9 cellular contexts compared by ENCODE assay signal in the genomic region with DNA sequence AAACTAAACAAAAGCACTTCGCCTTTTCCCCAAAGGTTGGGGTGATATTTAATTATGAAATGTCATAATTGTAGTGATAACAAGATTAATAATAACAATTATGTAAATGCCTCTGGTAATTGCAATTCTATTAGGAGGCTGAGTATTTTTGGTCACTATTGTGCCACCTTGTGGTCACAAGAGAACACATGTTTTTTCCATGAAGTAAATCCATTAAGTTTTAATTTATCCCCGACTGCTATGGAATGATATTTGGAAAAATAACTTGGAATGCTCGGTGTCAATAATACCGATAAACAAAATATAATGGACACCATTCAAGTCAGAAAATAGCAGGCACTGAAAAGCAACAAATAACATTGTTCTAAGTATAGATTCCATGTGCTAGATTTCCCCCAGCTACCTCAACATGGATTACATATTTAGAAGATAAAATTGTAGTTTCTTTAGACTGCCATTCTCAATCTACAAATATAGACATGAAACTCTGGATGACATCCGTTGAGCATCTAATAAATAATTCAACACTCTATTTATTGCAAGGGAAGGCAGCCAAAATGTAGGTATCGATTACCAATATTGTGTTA. TPM values are rescaled to one million over a fixed set of nuclear protein-coding genes. Genes with fewer than 3 reads are reported as not detected.
DNase-seq lines count a peak whose midpoint lies in the region; ATAC-seq and TF ChIP-seq lines count a peak whose summit lies in the region.
"Had no signal": no experiment of that assay in that cellular context is flagged by ENCODE, and none has a peak within 500 bp of the region (broad histone marks: within the 10 kb centered on the region; RNA-seq: fewer than 3 reads in every experiment).

No MANE protein-coding gene starts in this region.

- H3K4me1 ChIP-seq in neutrophil (ENCODE audit: control insufficient read depth in 1 of 2, insufficient read depth in 1 of 2, low read depth in 1 of 2, low read length in 1 of 2): no peaks in the 10 kb centered on the region

- ATAC-seq in HG03460 (IDR thresholded peaks at IDR 0.05; ENCODE audit: unreplicated experiment): no peak
- ATAC-seq in HG03439 (IDR thresholded peaks at IDR 0.05; ENCODE audit: unreplicated experiment): no peak

- no peaks in the 10 kb centered on the region for H3K36me3 Mint-ChIP-seq in activated CD4-positive, alpha-beta memory T cell treated with anti-CD3 and anti-CD28 coated beads, Interleukin-2, amount 10 ng/mL, durations not matched to agents 7 days and 5 days (ENCODE audit: low read depth)

- H3K9me3 Mint-ChIP-seq in activated CD4-positive, alpha-beta memory T cell treated with anti-CD3 and anti-CD28 coated beads, Interleukin-2, amount 10 ng/mL, durations not matched to agents 7 days and 5 days: no peaks in the 10 kb centered on the region
- H3K9me3 Mint-ChIP-seq: T-helper 1 cell treated with Interleukin-12 subunit alpha and Interleukin-12 subunit beta and Interleukin-4 antibody, amounts not matched to agents 30 μg/mL and 1 μg/mL, for 36 hours had no signal

- H3K36me3 ChIP-seq in neutrophil: no peaks in the 10 kb centered on the region
- no peaks in the 10 kb centered on the region for H3K36me3 ChIP-seq in MG63

- H3K4me3 ChIP-seq in choroid plexus epithelial cell (ENCODE audit: low read depth, low read length) (no peak overlapping the region), neutrophil (ENCODE audit: low read depth in 1 of 2, low read length in 1 of 2) (no peak overlapping the region), MG63 (no peak overlapping the region)

- H3K27me3 ChIP-seq in neutrophil: no peaks in the 10 kb centered on the region
- H3K27me3 ChIP-seq in MG63: no peaks in the 10 kb centered on the region

- H3K4me3 Mint-ChIP-seq in activated CD4-positive, alpha-beta memory T cell treated with anti-CD3 and anti-CD28 coated beads, Interleukin-2, amount 10 ng/mL, durations not matched to agents 7 days and 5 days: no peak overlapping the region
- H3K4me3 Mint-ChIP-seq: T-helper 1 cell treated with Interleukin-12 subunit alpha and Interleukin-12 subunit beta and Interleukin-4 antibody, amounts not matched to agents 30 μg/mL and 1 μg/mL, for 36 hours had no signal

- DNase-seq in EH (ENCODE audit: low read depth): peak; percentile 55
- peak; percentile 41 for DNase-seq in LHCN-M2 (ENCODE audit: low read depth)
- DNase-seq in choroid plexus epithelial cell (ENCODE audit: low read depth): peak; percentile 67
- DNase-seq in activated CD4-positive, alpha-beta memory T cell treated with anti-CD3 and anti-CD28 coated beads, Interleukin-2, amount 10 ng/mL, durations not matched to agents 7 days and 5 days: no peak
- no peak for DNase-seq in MG63

- CTCF ChIA-PET in activated CD4-positive, alpha-beta memory T cell treated with anti-CD3 and anti-CD28 coated beads, Interleukin-2, amount 10 ng/mL, durations not matched to agents 7 days and 5 days (lab: Charles Lee): interaction anchor here (0.6 to 1.0 kb wide), 2 partner anchors 576 to 1598 kb away, joined by 3 read pairs; no protein-coding TSS in a partner anchor

- H3K27me3 Mint-ChIP-seq in activated CD4-positive, alpha-beta memory T cell treated with anti-CD3 and anti-CD28 coated beads, Interleukin-2, amount 10 ng/mL, durations not matched to agents 7 days and 5 days: peaks cover 5% of the 10 kb centered on the region

- H3K9me3 ChIP-seq in neutrophil (no peaks in the 10 kb centered on the region), MG63 (no peaks in the 10 kb centered on the region)

- H3K27ac Mint-ChIP-seq in activated CD4-positive, alpha-beta memory T cell treated with anti-CD3 and anti-CD28 coated beads, Interleukin-2, amount 10 ng/mL, durations not matched to agents 7 days and 5 days: no peak overlapping the region
- H3K27ac Mint-ChIP-seq: T-helper 1 cell treated with Interleukin-12 subunit alpha and Interleukin-12 subunit beta and Interleukin-4 antibody, amounts not matched to agents 30 μg/mL and 1 μg/mL, for 36 hours had no signal

- no peak overlapping the region for H3K27ac ChIP-seq in neutrophil

- TF ChIP-seq CTCF in choroid plexus epithelial cell (conservative IDR thresholded peaks at IDR 0.05; ENCODE audit: low read depth, low read length) (peak; percentile 53), neutrophil (IDR thresholded peaks at IDR 0.05) (peak; percentile 55)

- H3K4me1 Mint-ChIP-seq in activated CD4-positive, alpha-beta memory T cell treated with anti-CD3 and anti-CD28 coated beads, Interleukin-2, amount 10 ng/mL, durations not matched to agents 7 days and 5 days: no peaks in the 10 kb centered on the region

- POLR2A ChIA-PET in activated CD4-positive, alpha-beta memory T cell treated with anti-CD3 and anti-CD28 coated beads, Interleukin-2, amount 10 ng/mL, durations not matched to agents 7 days and 5 days (lab: Charles Lee): no interaction called here

RNA-seq across cellular contexts. Expression of gene KCNJ2, which starts 25.0 kb away (rescaled TPM):
- 2.6 and 3.6 TPM in 2 replicates for total RNA-seq in LHCN-M2 (2014; rRNA removed)
- polyA plus RNA-seq in LHCN-M2 (2012): 0.78 TPM
- not detected for total RNA-seq in activated CD4-positive, alpha-beta memory T cell treated with anti-CD3 and anti-CD28 coated beads, Interleukin-2, amount 10 ng/mL, durations not matched to agents 7 days and 5 days
- total RNA-seq in MG63 (2014; rRNA removed; shearing (Covaris generic); ENCODE audit: low replicate concordance): 8.1 and 12.8 TPM in 2 replicates

Comparison
In these comparisons a context has a peak if more than half of its experiments do, and no peak if none do; other contexts are left out.
1. DNase-seq: peak in EH (single experiment), LHCN-M2 (single experiment) and choroid plexus epithelial cell (single experiment); none in activated CD4-positive, alpha-beta memory T cell treated with anti-CD3 and anti-CD28 coated beads, Interleukin-2, amount 10 ng/mL, durations not matched to agents 7 days and 5 days (single experiment) and MG63 (single experiment).